ENCODE assay signal across 8 cellular contexts in the genomic region with DNA sequence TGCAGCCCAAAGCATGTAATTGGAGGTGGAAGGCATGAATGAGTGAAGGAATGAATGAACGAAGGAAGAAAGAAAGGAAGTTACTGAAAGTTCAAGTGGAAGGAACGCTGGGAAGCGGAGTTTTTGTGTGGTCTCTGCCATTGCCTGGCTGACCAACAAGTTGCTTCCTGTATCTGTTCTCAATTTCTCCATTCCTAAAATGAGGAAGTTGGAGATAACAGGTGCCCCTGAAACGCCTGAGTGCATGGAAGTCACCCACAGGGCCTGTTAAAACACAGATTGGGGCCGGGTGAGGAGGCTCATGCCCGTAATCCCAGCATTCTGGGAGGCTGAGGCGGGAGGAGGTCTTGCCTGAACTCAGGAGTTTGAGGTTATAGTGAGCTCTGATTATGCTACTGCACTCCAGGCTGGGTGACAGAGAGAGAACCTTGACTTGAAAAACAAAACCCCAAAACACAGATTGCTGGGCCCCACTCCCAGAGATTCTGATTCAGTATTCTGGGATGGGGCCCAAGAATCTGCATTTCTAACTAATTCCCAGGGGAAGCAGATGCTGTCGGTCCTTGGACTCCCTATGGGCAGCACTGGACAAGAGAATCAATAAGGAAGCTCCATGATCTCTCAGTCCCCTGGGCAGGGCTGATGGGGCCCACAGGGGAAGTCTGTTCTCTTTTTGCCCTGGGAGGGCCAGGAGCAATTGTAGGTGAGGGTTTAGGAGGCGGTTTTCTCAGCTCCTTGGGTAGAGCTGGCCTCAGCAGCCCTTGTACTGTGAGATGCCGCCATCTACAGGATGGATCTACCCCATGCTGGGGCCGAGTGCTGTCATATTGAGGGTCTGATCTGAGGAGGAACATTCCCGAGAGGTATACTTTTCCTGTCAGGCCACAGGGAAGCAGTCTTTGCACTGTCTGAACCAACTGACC. TPM values are rescaled to one million over a fixed set of nuclear protein-coding genes. Genes with fewer than 3 reads are reported as not detected.
DNase-seq lines count a peak whose midpoint lies in the region; ATAC-seq and TF ChIP-seq lines count a peak whose summit lies in the region.

No MANE protein-coding gene starts in this region.

- no peak overlapping the region for H3K4me3 ChIP-seq in epithelial cell of proximal tubule (ENCODE audit: low read depth, low read length)

- H3K4me3 Mint-ChIP-seq in naive B cell = peak overlapping the region; percentile 8 to 88 (median 70)

- peaks cover 5 to 11% of the 10 kb centered on the region in 2 donors for H3K36me3 Mint-ChIP-seq in naive B cell

- DNase-seq in NCI-H1105 treated with DMSO at 0.1 percent for 48 hours (lab: John Stamatoyannopoulos, UW) (peak; percentile 41), NCI-H1105 (lab: John Stamatoyannopoulos, UW) (no peak), NCI-H446 treated with DMSO at 0.1 percent for 48 hours (lab: John Stamatoyannopoulos, UW) (peak; percentile 16), epithelial cell of proximal tubule (ENCODE audit: low read depth) (no peak), naive B cell (peak; percentile 76), stromal cell of bone marrow (ENCODE audit: low read depth) (peak; percentile 19)
- DNase-seq in activated CD4-positive, alpha-beta T cell treated with anti-CD3 and anti-CD28 coated beads, Interleukin-2, amount 50 U/mL, for 4 hours = peak; percentile 10 to 17

- no peaks in the 10 kb centered on the region for H3K9me3 Mint-ChIP-seq in naive B cell

- ATAC-seq in HG02938 (IDR thresholded peaks at IDR 0.05; ENCODE audit: unreplicated experiment) (peak; percentile 66), naive B cell (ENCODE audit: low read depth in 2 of 2) (peak; percentile 60 to 68)

- H3K27me3 Mint-ChIP-seq in naive B cell = no peaks in the 10 kb centered on the region

- TF ChIP-seq CTCF in epithelial cell of proximal tubule (conservative IDR thresholded peaks at IDR 0.05; ENCODE audit: low read depth, low read length) = peak; percentile 78

- H3K4me1 Mint-ChIP-seq in naive B cell = peaks cover 48 to 71% (median 60%) of the 10 kb centered on the region in 3 donors

- H3K27ac Mint-ChIP-seq in naive B cell = peak overlapping the region; percentile 70 to 97 (median 94)

RNA-seq across cellular contexts. Expression of a gene that starts 3.3 kb away (rescaled TPM):
- not detected in 2 replicates for total RNA-seq in epithelial cell of proximal tubule
- polyA plus RNA-seq in naive B cell (ENCODE audit: low read depth in 6 of 6) = 10 to 100 TPM; 28.7 to 66.0 (median 47.1) TPM

RNA-seq across cellular contexts. Expression of a gene that starts 43.2 kb away (rescaled TPM):
- total RNA-seq in epithelial cell of proximal tubule = 92.1 and 100 TPM in 2 replicates
- 100 to 1,000 TPM; 152 to 189 (median 174) TPM for polyA plus RNA-seq in naive B cell (ENCODE audit: low read depth in 6 of 6)

RNA-seq across cellular contexts. Expression of a gene that starts 48.4 kb away (rescaled TPM):
- 31.9 and 33.8 TPM in 2 replicates for total RNA-seq in epithelial cell of proximal tubule
- polyA plus RNA-seq in naive B cell (ENCODE audit: low read depth in 6 of 6) = 1 to 10 TPM; 3.2 to 9.6 (median 7.2) TPM

Comparison
In these comparisons a context has a peak if more than half of its experiments do, and no peak if none do; other contexts are left out.
1. DNase-seq: peak in NCI-H1105 treated with DMSO at 0.1 percent for 48 hours (single experiment), NCI-H446 treated with DMSO at 0.1 percent for 48 hours (single experiment), activated CD4-positive, alpha-beta T cell treated with anti-CD3 and anti-CD28 coated beads, Interleukin-2, amount 50 U/mL, for 4 hours (2 of 2), naive B cell (single experiment) and stromal cell of bone marrow (single experiment); none in NCI-H1105 (single experiment) and epithelial cell of proximal tubule (single experiment).